8 cellular contexts compared by ENCODE assay signal in genomic region chr2:113757059-113757657, GRCh38. TPM values are rescaled to one million over a fixed set of nuclear protein-coding genes. Genes with fewer than 3 reads are reported as not detected.
A peak's percentile ranks its signal among the peaks of the same experiment; 100 is the strongest.
DNase-seq lines count a peak whose midpoint lies in the region; TF ChIP-seq lines count a peak whose summit lies in the region.

No MANE protein-coding gene starts in this region.

- H3K4me1 ChIP-seq in GM23248 (ENCODE audit: insufficient read depth) (peaks cover 39% of the 10 kb centered on the region), ovary (ENCODE audit: insufficient read depth) (peaks cover 2% of the 10 kb centered on the region)

- peaks cover 47% of the 10 kb centered on the region for H3F3A ChIP-seq in GM23248 (ENCODE audit: insufficient read depth)

- peak overlapping the region; percentile 89 for H3K9ac ChIP-seq in GM23248

- peak overlapping the region; percentile 88 for H3K4me2 ChIP-seq in GM23248 (ENCODE audit: unreplicated experiment)

- POLR2A ChIA-PET in RWPE1 (lab: Yijun Ruan, JAX; ENCODE audit: low non-redundant PET) = interaction anchor here (0.7 to 1.5 kb wide), 3 partner anchors 66 to 132 kb away, joined by 3 to 7 read pairs (median 5); partner anchors contain the start of gene ACTR3

- H3K27me3 ChIP-seq in GM23248 (replicated peaks; ENCODE audit: insufficient read depth) (no peaks in the 10 kb centered on the region), ovary (no peaks in the 10 kb centered on the region)

- peaks cover 41% of the 10 kb centered on the region for H3K79me2 ChIP-seq in GM23248 (ENCODE audit: insufficient read depth)

- in situ Hi-C loops in GM23248 (cut with MboI) = loop anchor here (10.0 kb wide), 1 partner anchor 138 kb away; the partner anchor contains the start of gene ACTR3

- WGBS in GM23248 (ENCODE audit: low coverage in 1 of 2, low lambda C conversion rate in 2 of 2, missing lambda C conversion rate in 2 of 2), 2 experiments = 6 to 9% methylated on average over 17 of the region's 17 CpGs
- WGBS in ovary, 3 donors = 20 to 27% (median 24%) methylated on average over 17 of the region's 17 CpGs

- H3K9me3 ChIP-seq in GM23248 (ENCODE audit: low read depth) (no peaks in the 10 kb centered on the region), ovary (no peaks in the 10 kb centered on the region)

- DNase-seq in GM23248 = no peak
- no peak for DNase-seq in RWPE1 (ENCODE audit: low spot score)
- no peak for DNase-seq in epithelial cell of proximal tubule (ENCODE audit: low read depth)
- DNase-seq in ovary = peak in 2 of 5 donors; percentile 20 to 35
- DNase-seq in germinal center (ENCODE audit: low spot score) = no peak
- no peak for DNase-seq in NCI-H2196 (lab: John Stamatoyannopoulos, UW; ENCODE audit: unreplicated experiment)
- DNase-seq in iPS-NIHi7 (ENCODE audit: extremely low spot score) = no peak
- no peak for DNase-seq in stimulated activated CD4-positive, alpha-beta T cell treated with anti-CD3 and anti-CD28 coated beads, Interleukin-1b, Interleukin-23, amount 100 ng/mL, for 48 hours

- no peak for TF ChIP-seq EP300 in ovary (IDR thresholded peaks at IDR 0.05)

- CTCF ChIA-PET in RWPE1 (lab: Yijun Ruan, JAX) = no interaction called here

- H3K4me3 ChIP-seq in GM23248 = peak overlapping the region; percentile 82
- H3K4me3 ChIP-seq in epithelial cell of proximal tubule (ENCODE audit: low read depth, low read length) = peak overlapping the region; percentile 77
- H3K4me3 ChIP-seq in ovary = peak overlapping the region; percentile 96

- TF ChIP-seq CTCF in RWPE1 (conservative IDR thresholded peaks at IDR 0.05; ENCODE audit: low read depth) (no peak), epithelial cell of proximal tubule (conservative IDR thresholded peaks at IDR 0.05; ENCODE audit: low read depth, low read length) (no peak), ovary (IDR thresholded peaks at IDR 0.05) (no peak)

- no peaks in the 10 kb centered on the region for H4K20me1 ChIP-seq in GM23248 (ENCODE audit: insufficient read depth)

- TF ChIP-seq POLR2A in ovary (IDR thresholded peaks at IDR 0.05) = no peak

- peak overlapping the region; percentile 75 for H2AFZ ChIP-seq in GM23248

- H3K9me2 ChIP-seq in GM23248 (ENCODE audit: insufficient read depth) = no peaks in the 10 kb centered on the region

- peak overlapping the region; percentile 83 for H3K27ac ChIP-seq in GM23248
- H3K27ac ChIP-seq in RWPE1 = peak overlapping the region; percentile 94
- H3K27ac ChIP-seq in ovary = peak overlapping the region; percentile 59 to 88

- peaks cover 8% of the 10 kb centered on the region; the same call in 1 of the 2 replicates for H3K36me3 ChIP-seq in GM23248 (ENCODE audit: low read depth)
- no peaks in the 10 kb centered on the region for H3K36me3 ChIP-seq in ovary

- intact Hi-C loops in ovary (cut with DNase I) = loop anchor here in 2 of 4 donors (2.0 kb wide), 2 partner anchors 132 to 134 kb away; partner anchors contain the start of gene ACTR3 (in 1 of the 2)

RNA-seq across cellular contexts. Expression of gene SLC35F5, which starts 0.7 kb away (rescaled TPM):
- 129 and 146 TPM in 2 replicates for total RNA-seq in GM23248 (2014; rRNA removed; shearing (Covaris generic))
- polyA plus RNA-seq in GM23248 (2016; fragmentation: Nextera tagmentation; extraction: Ambion mirVana) (97.0 and 101 TPM in 2 replicates), ovary (10 to 100 TPM; 19.5 to 52.8 TPM)
- total RNA-seq in epithelial cell of proximal tubule (64.7 and 76.0 TPM in 2 replicates), ovary (10 to 100 TPM; 48.3 to 77.9 (median 62.7) TPM)
